In the genomic region with DNA sequence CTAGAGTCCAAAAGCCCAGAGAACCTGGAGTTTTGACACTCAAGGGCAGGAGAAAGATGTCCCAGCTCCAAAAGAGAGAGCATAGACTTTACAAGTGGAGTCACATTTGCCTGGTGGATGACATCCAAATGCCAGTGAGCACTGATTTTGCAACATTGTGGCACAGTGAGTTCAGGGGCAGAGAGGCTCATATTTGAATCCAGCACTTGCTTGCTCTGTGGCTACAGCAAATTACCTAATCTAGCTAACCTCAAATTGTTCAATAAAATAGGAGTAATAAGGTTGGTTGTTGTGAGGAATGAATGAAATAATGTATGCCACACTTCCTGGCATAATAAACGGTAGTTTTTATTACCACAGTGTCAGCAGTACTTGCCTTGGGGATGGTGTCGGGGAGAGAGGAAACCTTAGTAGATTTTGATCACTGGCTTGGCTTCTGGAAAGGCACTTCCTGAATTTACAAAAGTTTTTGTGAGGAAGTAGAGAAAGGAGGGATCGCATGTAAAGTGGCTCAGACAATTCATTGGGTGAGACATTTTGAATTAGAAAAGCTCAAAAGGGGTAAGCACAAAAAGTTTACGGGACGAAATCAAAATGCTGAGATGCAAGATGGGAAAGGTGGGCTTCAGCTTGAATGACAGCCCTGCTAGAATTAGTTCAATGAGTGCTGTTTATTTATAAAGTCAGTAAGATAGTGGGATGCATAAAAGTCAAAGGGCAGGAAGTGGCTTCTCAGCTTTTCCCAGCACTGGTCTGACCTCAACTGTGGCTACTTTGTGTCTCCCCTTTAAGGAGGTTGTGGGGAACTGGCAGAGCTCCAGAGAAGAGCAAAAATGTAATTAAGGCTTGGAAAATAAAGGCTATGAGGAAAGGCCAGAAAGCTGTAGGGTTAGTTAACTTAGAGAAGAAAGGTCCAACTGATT, we compare ENCODE assay signal across 9 cellular contexts.
DNase-seq lines count a peak whose midpoint lies in the region; ATAC-seq and TF ChIP-seq lines count a peak whose summit lies in the region.
"Had no signal": no experiment of that assay in that cellular context is flagged by ENCODE, and none has a peak within 500 bp of the region (broad histone marks: within the 10 kb centered on the region; RNA-seq: fewer than 3 reads in every experiment).

No MANE protein-coding gene starts in this region.

- H3K9me3 Mint-ChIP-seq in chondrocyte (ENCODE audit: low read depth), result no peaks in the 10 kb centered on the region

- H3K27me3 Mint-ChIP-seq in chondrocyte (ENCODE audit: low read depth), result no peaks in the 10 kb centered on the region

- H3K4me2 ChIP-seq in osteoblast (ENCODE audit: insufficient read depth, low read length), result peak overlapping the region; percentile 7

- no peaks in the 10 kb centered on the region for H3K36me3 Mint-ChIP-seq in chondrocyte (ENCODE audit: low read depth)

- H4K20me1 ChIP-seq in osteoblast (ENCODE audit: insufficient read depth, low read length), result no peaks in the 10 kb centered on the region

- peaks cover 4% of the 10 kb centered on the region for H3K4me1 Mint-ChIP-seq in chondrocyte (ENCODE audit: low read depth)

- DNase-seq in GM03348 (ENCODE audit: low spot score) (peak; percentile 32), SIG-M5 treated with dmso at 0.1 percent for 504 hours (lab: John Stamatoyannopoulos, UW; ENCODE audit: unreplicated experiment) (peak; percentile 82), fibroblast of gingiva (ENCODE audit: low read depth) (peak; percentile 86), osteoblast (ENCODE audit: insufficient read length, low spot score, missing footprints) (peak; percentile 83), NCI-H82 treated with DMSO at 0.1 percent for 48 hours (lab: John Stamatoyannopoulos, UW; ENCODE audit: unreplicated experiment) (no peak), GM13977 (ENCODE audit: low spot score) (no peak), chondrocyte (ENCODE audit: low spot score) (no peak)

- H3K4me1 ChIP-seq in osteoblast (ENCODE audit: insufficient read depth, low read length), result peaks cover 15% of the 10 kb centered on the region

- no peaks in the 10 kb centered on the region for H3K36me3 ChIP-seq in osteoblast (ENCODE audit: insufficient read depth, low read length)
- H3K36me3 ChIP-seq: cardiac muscle cell had no signal

- peak overlapping the region; percentile 3 for H3K27ac ChIP-seq in osteoblast (ENCODE audit: low read depth, low read length)
- H3K27ac ChIP-seq: cardiac muscle cell had no signal

- H3K4me3 ChIP-seq in osteoblast (ENCODE audit: insufficient read depth, low read length), result no peak overlapping the region
- H3K4me3 ChIP-seq: cardiac muscle cell had no signal

- no peaks in the 10 kb centered on the region for H3K27me3 ChIP-seq in osteoblast (ENCODE audit: insufficient read depth, low read length)
- H3K27me3 ChIP-seq: cardiac muscle cell had no signal

- peak overlapping the region; percentile 79 for H2AFZ ChIP-seq in osteoblast (ENCODE audit: low read length)

- no peak overlapping the region for H3K4me3 Mint-ChIP-seq in chondrocyte (ENCODE audit: unreplicated experiment)

- no peaks in the 10 kb centered on the region for H3K79me2 ChIP-seq in osteoblast (ENCODE audit: insufficient read depth, low read length)

- no peak for ATAC-seq in GM21717 (IDR thresholded peaks at IDR 0.05; ENCODE audit: unreplicated experiment)

- TF ChIP-seq CTCF in osteoblast (IDR thresholded peaks at IDR 0.05; ENCODE audit: extremely low read depth, low read depth, low read length), result no peak
- no peak for TF ChIP-seq CTCF in GM13977 (IDR thresholded peaks at IDR 0.05; ENCODE audit: extremely low read depth, insufficient read depth, missing control alignments)
- no peak for TF ChIP-seq CTCF in chondrocyte (IDR thresholded peaks at IDR 0.05)

- in situ Hi-C loops in GM13977 (cut with MboI; ENCODE audit: low pct_unique_long_range_greater_than_20kb, low sequenced_read_pairs, unreplicated experiment), result no loop called here

- no peak overlapping the region for H3K27ac Mint-ChIP-seq in chondrocyte (ENCODE audit: unreplicated experiment)

- no peaks in the 10 kb centered on the region for H3K9me3 ChIP-seq in osteoblast (ENCODE audit: low read depth, low read length)

Comparison
In these comparisons a context has a peak if more than half of its experiments do, and no peak if none do; other contexts are left out.
1. DNase-seq: peak in GM03348 (single experiment), SIG-M5 treated with dmso at 0.1 percent for 504 hours (single experiment), fibroblast of gingiva (single experiment) and osteoblast (single experiment); none in NCI-H82 treated with DMSO at 0.1 percent for 48 hours (single experiment), GM13977 (single experiment) and chondrocyte (single experiment).